Comparison of ENCODE assay signal across 8 cellular contexts in the genomic region with DNA sequence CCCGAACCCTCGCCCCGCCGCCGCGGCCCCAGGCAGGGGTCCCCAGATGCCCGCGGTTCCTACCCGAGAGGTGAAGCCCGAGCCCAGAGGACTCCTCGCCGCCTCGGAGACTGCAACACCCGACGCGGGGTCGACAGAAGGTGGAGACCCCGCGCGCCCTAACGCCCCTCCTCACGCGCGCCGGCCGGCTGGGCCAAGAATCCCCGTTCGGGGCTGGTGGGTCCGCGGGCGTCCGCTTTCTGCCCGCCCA. TPM values are rescaled to one million over a fixed set of nuclear protein-coding genes. Genes with fewer than 3 reads are reported as not detected.
DNase-seq lines count a peak whose midpoint lies in the region; ATAC-seq and TF ChIP-seq lines count a peak whose summit lies in the region.

No MANE protein-coding gene starts in this region.

- H3K79me1 ChIP-seq in IMR-90 (ENCODE audit: low read depth in 1 of 2, low read length in 2 of 2) = peaks cover 3 to 29% of the 10 kb centered on the region in 2 experiments; a peak in 3 of 4 replicates

- H2AK5ac ChIP-seq in IMR-90 (ENCODE audit: low read depth, low read length) = peak overlapping the region; percentile 78

- H3K18ac ChIP-seq in IMR-90 (ENCODE audit: low read depth, low read length) = no peak overlapping the region

- intact Hi-C loops in IMR-90 (cut with micrococcal nuclease) = no loop called here

- peaks cover 38% of the 10 kb centered on the region for H4K20me1 ChIP-seq in IMR-90 (ENCODE audit: insufficient read depth, low read length)

- peak overlapping the region; percentile 96 for H3K4ac ChIP-seq in IMR-90 (ENCODE audit: low read depth, low read length)

- H2BK20ac ChIP-seq in IMR-90 (ENCODE audit: low read depth, low read length) = no peak overlapping the region

- H3K4me2 ChIP-seq in IMR-90 (ENCODE audit: low read depth, low read length) = peak overlapping the region; percentile 98; the same call in 1 of the 2 replicates

- WGBS in IMR-90 (ENCODE audit: extremely low coverage in 2 of 2, insufficient read length in 1 of 2), 2 experiments = 0% methylated on average over 17 of the region's 33 CpGs; no CpG with 5 or more reads in 1 of the 2 experiments

- DNase-seq in IMR-90 (no peak), choroid plexus epithelial cell (ENCODE audit: low read depth) (no peak), mucosa of gallbladder (ENCODE audit: low spot score) (peak; percentile 45), HEK293T (ENCODE audit: extremely low spot score) (no peak), NAMALWA (ENCODE audit: low spot score) (no peak), germinal center (ENCODE audit: low spot score) (no peak)

- TF ChIP-seq POLR2A in IMR-90 (IDR thresholded peaks at IDR 0.05; ENCODE audit: low read depth, low read length) = no peak

- CTCF ChIA-PET in IMR-90 (lab: Yijun Ruan, JAX) (no interaction called here), HEK293T (lab: Yijun Ruan, JAX) (no interaction called here)

- H2AFZ ChIP-seq in IMR-90 (replicated peaks; ENCODE audit: low read length, poor library complexity) = peak overlapping the region; percentile 91

- POLR2A ChIA-PET in IMR-90 (lab: Charles Lee; ENCODE audit: unreplicated experiment) = no interaction called here
- POLR2A ChIA-PET in HEK293T (lab: Yijun Ruan, JAX) = interaction anchor here (1.4 to 3.4 kb wide), 2 partner anchors 9 to 23 kb away, joined by 5 to 15 read pairs; a partner anchor contains a TSS

- H3K4me1 ChIP-seq in IMR-90 (ENCODE audit: control insufficient read depth, insufficient read depth, low read length) = no peaks in the 10 kb centered on the region

- TF ChIP-seq CTCF in IMR-90 (conservative IDR thresholded peaks at IDR 0.05; ENCODE audit: low read depth, low read length) (no peak), choroid plexus epithelial cell (conservative IDR thresholded peaks at IDR 0.05; ENCODE audit: low read depth, low read length) (no peak)

- ATAC-seq in GM19328 (IDR thresholded peaks at IDR 0.05; ENCODE audit: unreplicated experiment) (peak; percentile 20), IMR-90 (ENCODE audit: low read depth) (peak; percentile 2), HG03469 (IDR thresholded peaks at IDR 0.05; ENCODE audit: unreplicated experiment) (no peak)

- H3K36me3 ChIP-seq in IMR-90 (ENCODE audit: control insufficient read depth, insufficient read depth, low read length) = peaks cover 19% of the 10 kb centered on the region

- no peaks in the 10 kb centered on the region for H3K27me3 ChIP-seq in IMR-90 (ENCODE audit: control insufficient read depth, insufficient read depth, low read length)

- H4K5ac ChIP-seq in IMR-90 (ENCODE audit: low read depth, low read length) = no peak overlapping the region

- H4K91ac ChIP-seq in IMR-90 (ENCODE audit: insufficient read depth, low read depth, low read length) = no peak overlapping the region

- no peak overlapping the region for H3K56ac ChIP-seq in IMR-90 (ENCODE audit: extremely low read depth, insufficient read depth, low read length)

- peak overlapping the region; percentile 83 for H3K27ac ChIP-seq in IMR-90 (ENCODE audit: insufficient read depth, low read length)

- H4K8ac ChIP-seq in IMR-90 (ENCODE audit: low read depth in 2 of 2, low read length in 2 of 2) = no peak overlapping the region; a peak in 1 of 4 replicates

- H3K9ac ChIP-seq in IMR-90 (ENCODE audit: low read depth, low read length) = peak overlapping the region; percentile 91

- no TSS peak for BruUV-seq in IMR-90 (replicated peaks; lab: Mats Ljungman, UMichigan)

- H2AK9ac ChIP-seq in IMR-90 (replicated peaks; ENCODE audit: low read depth, low read length, poor library complexity) = peak overlapping the region; percentile 100

- in situ Hi-C loops in IMR-90 (cut with MboI; ENCODE audit: low sequenced_read_pairs) = no loop called here

- dilution Hi-C loops in IMR-90 (cut with HindIII; ENCODE audit: low sequenced_read_pairs, unreplicated experiment) = no loop called here

- H2BK5ac ChIP-seq in IMR-90 (ENCODE audit: low read depth, low read length, poor library complexity, severe bottlenecking) = peak overlapping the region; percentile 82

- H3K9me3 ChIP-seq in IMR-90 (ENCODE audit: control insufficient read depth, insufficient read depth, low read length) = no peaks in the 10 kb centered on the region

- no peak for TF ChIP-seq RAD21 in IMR-90 (IDR thresholded peaks at IDR 0.05; ENCODE audit: low read length)

- H2BK120ac ChIP-seq in IMR-90 (ENCODE audit: low read depth, low read length) = no peak overlapping the region

- H3K14ac ChIP-seq in IMR-90 (replicated peaks; ENCODE audit: low read depth, low read length) = peak overlapping the region; percentile 92

- H3K4me3 ChIP-seq in IMR-90 (ENCODE audit: insufficient read depth, low read depth, low read length) = peak overlapping the region; percentile 98
- H3K4me3 ChIP-seq in choroid plexus epithelial cell (ENCODE audit: low read depth, low read length) = peak overlapping the region; percentile 73

- H3K23ac ChIP-seq in IMR-90 (ENCODE audit: low read depth, low read length) = peak overlapping the region; percentile 41; the same call in 1 of the 2 replicates

- H2BK15ac ChIP-seq in IMR-90 (ENCODE audit: low read depth, low read length) = no peak overlapping the region

- peaks cover 8% of the 10 kb centered on the region; the same call in 1 of the 2 replicates for H3K9me1 ChIP-seq in IMR-90 (ENCODE audit: insufficient read depth, low read length)

TF ChIP-seq in IMR-90, 13 proteins besides CTCF, POLR2A, EP300 and RAD21:
- TF ChIP-seq, protein P1, sequence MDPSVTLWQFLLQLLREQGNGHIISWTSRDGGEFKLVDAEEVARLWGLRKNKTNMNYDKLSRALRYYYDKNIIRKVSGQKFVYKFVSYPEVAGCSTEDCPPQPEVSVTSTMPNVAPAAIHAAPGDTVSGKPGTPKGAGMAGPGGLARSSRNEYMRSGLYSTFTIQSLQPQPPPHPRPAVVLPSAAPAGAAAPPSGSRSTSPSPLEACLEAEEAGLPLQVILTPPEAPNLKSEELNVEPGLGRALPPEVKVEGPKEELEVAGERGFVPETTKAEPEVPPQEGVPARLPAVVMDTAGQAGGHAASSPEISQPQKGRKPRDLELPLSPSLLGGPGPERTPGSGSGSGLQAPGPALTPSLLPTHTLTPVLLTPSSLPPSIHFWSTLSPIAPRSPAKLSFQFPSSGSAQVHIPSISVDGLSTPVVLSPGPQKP (IDR thresholded peaks at IDR 0.05; ENCODE audit: borderline replicate concordance, low read depth, low read length) = no peak
- TF ChIP-seq BHLHE40 (IDR thresholded peaks at IDR 0.05; ENCODE audit: low read depth, low read length) = no peak
- TF ChIP-seq RFX5 (IDR thresholded peaks at IDR 0.05; ENCODE audit: low read depth, low read length) = no peak

TF ChIP-seq in HEK293T, 16 proteins besides CTCF, POLR2A, EP300 and RAD21:
- TF ChIP-seq HDGF (IDR thresholded peaks at IDR 0.05; ENCODE audit: borderline replicate concordance) (no peak), FOXM1 (IDR thresholded peaks at IDR 0.05; ENCODE audit: borderline replicate concordance) (no peak), SP1 (IDR thresholded peaks at IDR 0.05) (no peak), NFRKB (IDR thresholded peaks at IDR 0.05) (no peak), BHLHE40 (IDR thresholded peaks at IDR 0.05; ENCODE audit: borderline replicate concordance) (no peak), FOXA1 (IDR thresholded peaks at IDR 0.05) (no peak), LEF1 (IDR thresholded peaks at IDR 0.05; ENCODE audit: borderline replicate concordance) (no peak), CTBP1 (IDR thresholded peaks at IDR 0.05; ENCODE audit: borderline replicate concordance) (no peak), ARNT (IDR thresholded peaks at IDR 0.05) (no peak), FOXK2 (IDR thresholded peaks at IDR 0.05) (no peak), ELF4 (IDR thresholded peaks at IDR 0.05) (no peak), TARDBP (IDR thresholded peaks at IDR 0.05) (no peak), ZNF384 (IDR thresholded peaks at IDR 0.05) (no peak), L3MBTL2 (conservative IDR thresholded peaks at IDR 0.05) (no peak), SUZ12 (IDR thresholded peaks at IDR 0.05) (no peak)
- TF ChIP-seq, protein P2, sequence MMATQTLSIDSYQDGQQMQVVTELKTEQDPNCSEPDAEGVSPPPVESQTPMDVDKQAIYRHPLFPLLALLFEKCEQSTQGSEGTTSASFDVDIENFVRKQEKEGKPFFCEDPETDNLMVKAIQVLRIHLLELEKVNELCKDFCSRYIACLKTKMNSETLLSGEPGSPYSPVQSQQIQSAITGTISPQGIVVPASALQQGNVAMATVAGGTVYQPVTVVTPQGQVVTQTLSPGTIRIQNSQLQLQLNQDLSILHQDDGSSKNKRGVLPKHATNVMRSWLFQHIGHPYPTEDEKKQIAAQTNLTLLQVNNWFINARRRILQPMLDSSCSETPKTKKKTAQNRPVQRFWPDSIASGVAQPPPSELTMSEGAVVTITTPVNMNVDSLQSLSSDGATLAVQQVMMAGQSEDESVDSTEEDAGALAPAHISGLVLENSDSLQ (IDR thresholded peaks at IDR 0.05) = no peak

RNA-seq across cellular contexts. Expression of a gene that starts 0.5 kb away (rescaled TPM):
- total RNA-seq in IMR-90 (2012; rRNA removed) = 71.3 and 133 TPM in 2 replicates
- polyA plus RNA-seq in IMR-90 (2012; rRNA removed) = 75.5 and 83.7 TPM in 2 replicates
- 40.3 and 59.1 TPM in 2 replicates for polyA plus RNA-seq in IMR-90 (2012; cell fraction: cytosol; rRNA removed)
- polyA plus RNA-seq in IMR-90 (2012; cell fraction: nucleus; rRNA removed; ENCODE audit: low replicate concordance) = 7.6 and 30.4 TPM in 2 replicates
- total RNA-seq in mucosa of gallbladder = 353 TPM

RNA-seq across cellular contexts. Expression of a gene that starts 23.2 kb away (rescaled TPM):
- total RNA-seq in IMR-90 (2012; rRNA removed) (26.7 and 29.4 TPM in 2 replicates), mucosa of gallbladder (47.3 TPM)
- polyA plus RNA-seq in IMR-90 (2012; rRNA removed) = 54.4 and 59.3 TPM in 2 replicates
- polyA plus RNA-seq in IMR-90 (2012; cell fraction: cytosol; rRNA removed) = 43.9 and 54.4 TPM in 2 replicates
- polyA plus RNA-seq in IMR-90 (2012; cell fraction: nucleus; rRNA removed; ENCODE audit: low replicate concordance) = 198 and 233 TPM in 2 replicates

RNA-seq across cellular contexts. Expression of a gene that starts 27.9 kb away (rescaled TPM):
- total RNA-seq in IMR-90 (2012; rRNA removed) (118 and 127 TPM in 2 replicates), mucosa of gallbladder (183 TPM)
- 236 and 272 TPM in 2 replicates for polyA plus RNA-seq in IMR-90 (2012; rRNA removed)
- 333 and 450 TPM in 2 replicates for polyA plus RNA-seq in IMR-90 (2012; cell fraction: cytosol; rRNA removed)
- 92.9 and 111 TPM in 2 replicates for polyA plus RNA-seq in IMR-90 (2012; cell fraction: nucleus; rRNA removed; ENCODE audit: low replicate concordance)

RNA-seq across cellular contexts. Expression of a gene that starts 50.7 kb away (rescaled TPM):
- total RNA-seq in IMR-90 (2012; rRNA removed) (23.1 and 24.0 TPM in 2 replicates), mucosa of gallbladder (50.0 TPM)
- 44.6 and 62.1 TPM in 2 replicates for polyA plus RNA-seq in IMR-90 (2012; rRNA removed)
- 36.7 and 49.9 TPM in 2 replicates for polyA plus RNA-seq in IMR-90 (2012; cell fraction: cytosol; rRNA removed)
- polyA plus RNA-seq in IMR-90 (2012; cell fraction: nucleus; rRNA removed; ENCODE audit: low replicate concordance) = 78.2 and 163 TPM in 2 replicates
